Comparison of ENCODE assay signal across 16 cellular contexts in genomic region chr2:88070055-88070454, GRCh38. TPM values are rescaled to one million over a fixed set of nuclear protein-coding genes. Genes with fewer than 3 reads are reported as not detected.
A peak's percentile ranks its signal among the peaks of the same experiment; 100 is the strongest.
DNase-seq lines count a peak whose midpoint lies in the region; ATAC-seq and TF ChIP-seq lines count a peak whose summit lies in the region.
"Had no signal": no experiment of that assay in that cellular context is flagged by ENCODE, and none has a peak within 500 bp of the region (broad histone marks: within the 10 kb centered on the region; RNA-seq: fewer than 3 reads in every experiment).

No MANE protein-coding gene starts in this region.

- no peak overlapping the region for H3K4me3 Mint-ChIP-seq in activated CD4-positive, alpha-beta T cell treated with anti-CD3 and anti-CD28 coated beads for 36 hours
- H3K4me3 Mint-ChIP-seq: CD8-positive, alpha-beta memory T cell; H9 had no signal

- no peaks in the 10 kb centered on the region for H3K4me1 Mint-ChIP-seq in activated CD4-positive, alpha-beta T cell treated with anti-CD3 and anti-CD28 coated beads for 36 hours
- H3K4me1 Mint-ChIP-seq: CD8-positive, alpha-beta memory T cell had no signal

- H3K9ac ChIP-seq in muscle layer of colon (ENCODE audit: low read length), result no peak overlapping the region
- H3K9ac ChIP-seq in stomach smooth muscle (ENCODE audit: low read length in 2 of 2), result peak overlapping the region in 1 of 2 donors; percentile 6
- H3K9ac ChIP-seq: BLaER1 had no signal

- DNase-seq in activated CD4-positive, alpha-beta T cell treated with anti-CD3 and anti-CD28 coated beads for 36 hours, result peak; percentile 12
- DNase-seq in activated CD4-positive, alpha-beta T cell treated with anti-CD3 and anti-CD28 coated beads, Interleukin-2, amount 50 U/mL, for 48 hours, result no peak
- DNase-seq in left ventricle myocardium inferior (no peak), left ventricle myocardium superior (no peak)
- DNase-seq in stimulated activated CD8-positive, alpha-beta memory T cell treated with anti-CD3 and anti-CD28 coated beads, Interleukin-4, amount 100 ng/mL, for 48 hours, result no peak
- DNase-seq: 8988T; AML-193; Caco-2; CD8-positive, alpha-beta memory T cell; DND-41; GDM1; GOT3; H9 had no signal

- no peak overlapping the region for H3K27ac Mint-ChIP-seq in activated CD4-positive, alpha-beta T cell treated with anti-CD3 and anti-CD28 coated beads for 36 hours

- H3K36me3 ChIP-seq in left ventricle myocardium inferior (no peaks in the 10 kb centered on the region), muscle layer of colon (ENCODE audit: insufficient read depth, low read length) (no peaks in the 10 kb centered on the region), stomach smooth muscle (ENCODE audit: control insufficient read depth in 2 of 2, insufficient read depth in 2 of 2, low read length in 2 of 2) (no peaks in the 10 kb centered on the region)
- H3K36me3 ChIP-seq: BLaER1 had no signal

- ATAC-seq in activated CD4-positive, alpha-beta T cell treated with anti-CD3 and anti-CD28 coated beads for 36 hours, result peak; percentile 63
- ATAC-seq in left ventricle myocardium superior, result no peak

- peak overlapping the region; percentile 69 for H3K4me3 ChIP-seq in left ventricle myocardium inferior
- no peak overlapping the region for H3K4me3 ChIP-seq in muscle layer of colon (ENCODE audit: low read depth in 1 of 2, low read length in 2 of 2)
- peak overlapping the region in 1 of 2 donors; percentile 80 for H3K4me3 ChIP-seq in stomach smooth muscle (ENCODE audit: low read length in 2 of 2)
- H3K4me3 ChIP-seq: BLaER1 had no signal

- CTCF ChIA-PET in activated CD4-positive, alpha-beta T cell treated with anti-CD3 and anti-CD28 coated beads for 36 hours (lab: Charles Lee), result interaction anchor here (3.1 kb wide), 1 partner anchor 9 kb away, joined by 9 read pairs; no protein-coding TSS in a partner anchor

- no peaks in the 10 kb centered on the region for H3K36me3 Mint-ChIP-seq in activated CD4-positive, alpha-beta T cell treated with anti-CD3 and anti-CD28 coated beads for 36 hours (ENCODE audit: low read depth)

- H3K27me3 ChIP-seq in left ventricle myocardium inferior (ENCODE audit: low read depth) (peaks cover 21% of the 10 kb centered on the region), muscle layer of colon (ENCODE audit: control insufficient read depth in 1 of 2, insufficient read depth in 2 of 2, low read length in 2 of 2) (no peaks in the 10 kb centered on the region), stomach smooth muscle (ENCODE audit: control insufficient read depth in 1 of 2, insufficient read depth in 2 of 2, low read length in 2 of 2) (no peaks in the 10 kb centered on the region)
- H3K27me3 ChIP-seq: BLaER1 had no signal

- H3K27ac ChIP-seq in left ventricle myocardium inferior (replicated peaks) (peak overlapping the region; percentile 90), muscle layer of colon (ENCODE audit: low read depth, low read length) (peak overlapping the region; percentile 35), stomach smooth muscle (ENCODE audit: low read length) (peak overlapping the region; percentile 24)
- H3K27ac ChIP-seq: BLaER1 had no signal

- POLR2A ChIA-PET in activated CD4-positive, alpha-beta T cell treated with anti-CD3 and anti-CD28 coated beads for 36 hours (lab: Charles Lee), result no interaction called here

- no peaks in the 10 kb centered on the region for H3K9me3 Mint-ChIP-seq in activated CD4-positive, alpha-beta T cell treated with anti-CD3 and anti-CD28 coated beads for 36 hours (ENCODE audit: low read depth)
- H3K9me3 Mint-ChIP-seq: CD8-positive, alpha-beta memory T cell had no signal

- H3K27me3 Mint-ChIP-seq in activated CD4-positive, alpha-beta T cell treated with anti-CD3 and anti-CD28 coated beads for 36 hours, result no peaks in the 10 kb centered on the region

- H3K4me1 ChIP-seq in left ventricle myocardium inferior (peaks cover 15% of the 10 kb centered on the region), muscle layer of colon (ENCODE audit: insufficient read depth, low read length) (no peaks in the 10 kb centered on the region), stomach smooth muscle (ENCODE audit: control insufficient read depth, insufficient read depth, low read length) (peaks cover 14% of the 10 kb centered on the region)
- H3K4me1 ChIP-seq: BLaER1 had no signal

- H3K9me3 ChIP-seq in left ventricle myocardium inferior (replicated peaks) (no peaks in the 10 kb centered on the region), muscle layer of colon (ENCODE audit: low read length) (no peaks in the 10 kb centered on the region), stomach smooth muscle (ENCODE audit: control insufficient read depth in 2 of 2, low read length in 2 of 2) (no peaks in the 10 kb centered on the region)
- H3K9me3 ChIP-seq: BLaER1 had no signal

- no peak for TF ChIP-seq CTCF in left ventricle myocardium inferior (IDR thresholded peaks at IDR 0.05; ENCODE audit: borderline replicate concordance)

- intact Hi-C loops in activated CD4-positive, alpha-beta T cell treated with anti-CD3 and anti-CD28 coated beads for 36 hours (cut with DNase I, micrococcal nuclease), result no loop called here
- intact Hi-C loops in left ventricle myocardium inferior (cut with micrococcal nuclease), result no loop called here
- intact Hi-C loops in left ventricle myocardium superior (cut with micrococcal nuclease), result no loop called here

RNA-seq across cellular contexts. Expression of gene SMYD1, which starts 2.4 kb away (rescaled TPM):
- not detected for total RNA-seq in activated CD4-positive, alpha-beta T cell treated with anti-CD3 and anti-CD28 coated beads for 36 hours
- total RNA-seq in left ventricle myocardium inferior (389 TPM), left ventricle myocardium superior (492 TPM)
- total RNA-seq: Caco-2; CD8-positive, alpha-beta memory T cell; H9 had no signal

RNA-seq across cellular contexts. Expression of gene KRCC1, which starts 14.5 kb away (rescaled TPM):
- 10 to 100 TPM; 11.5 to 12.9 TPM for total RNA-seq in activated CD4-positive, alpha-beta T cell treated with anti-CD3 and anti-CD28 coated beads for 36 hours
- total RNA-seq in left ventricle myocardium inferior (21.2 TPM), left ventricle myocardium superior (24.1 TPM)

RNA-seq across cellular contexts. Expression of gene RNU2-63P, which starts 53.7 kb away (rescaled TPM):
- total RNA-seq in activated CD4-positive, alpha-beta T cell treated with anti-CD3 and anti-CD28 coated beads for 36 hours, result 1 to 10 TPM; 1.7 to 8.5 TPM
- total RNA-seq in left ventricle myocardium inferior (not detected), left ventricle myocardium superior (not detected)

RNA-seq across cellular contexts. Expression of gene FABP1, which starts 57.8 kb away (rescaled TPM):
- total RNA-seq in activated CD4-positive, alpha-beta T cell treated with anti-CD3 and anti-CD28 coated beads for 36 hours, result not detected
- not detected for total RNA-seq in left ventricle myocardium inferior
- not detected for total RNA-seq in left ventricle myocardium superior
- total RNA-seq: CD8-positive, alpha-beta memory T cell; H9 had no signal

Comparison
In these comparisons a context has a peak if more than half of its experiments do, and no peak if none do; other contexts are left out.
1. H3K27ac ChIP-seq: peak in every context shown above with its lines; median percentile 90 in left ventricle myocardium inferior; 35 in muscle layer of colon; 24 in stomach smooth muscle.
2. RNA of gene SMYD1, which starts 2.4 kb away (total RNA-seq): 492 TPM in left ventricle myocardium superior (single experiment) and 389 TPM in left ventricle myocardium inferior (single experiment); not detected in activated CD4-positive, alpha-beta T cell treated with anti-CD3 and anti-CD28 coated beads for 36 hours; every median in the first group is over 100 times any median in the second.